ENCODE assay signal across 8 cellular contexts in genomic region chr3:170221924-170222646, GRCh38. TPM values are rescaled to one million over a fixed set of nuclear protein-coding genes. Genes with fewer than 3 reads are reported as not detected.
DNase-seq lines count a peak whose midpoint lies in the region; ATAC-seq, FAIRE-seq and TF ChIP-seq lines count a peak whose summit lies in the region.

Gene PRKCI, plus strand, starts transcription at chr3:170222424. Its CDS starts 246 bp downstream, at chr3:170222670.

- no peaks in the 10 kb centered on the region for H3K27me3 Mint-ChIP-seq in memory B cell

- H2BK12ac ChIP-seq in H1 (ENCODE audit: low read depth, low read length) = peak within 1 kb of the TSS; percentile 99

- no peaks in the 10 kb centered on the region for H3K9me3 Mint-ChIP-seq in memory B cell

- TF ChIP-seq CTCF in H1 (IDR thresholded peaks at IDR 0.05; ENCODE audit: control extremely low read depth in 1 of 3, insufficient read depth in 1 of 3, low read depth in 1 of 3, low read length in 3 of 3) = no peak

- H4K20me1 ChIP-seq in H1 (replicated peaks in 1 of 2; ENCODE audit: control insufficient read depth in 1 of 2, insufficient read depth in 2 of 2, low read length in 2 of 2) = no peaks in the 10 kb centered on the region

- peak within 1 kb of the TSS; percentile 59 for H2BK120ac ChIP-seq in H1 (replicated peaks; ENCODE audit: low read depth, low read length)

- peak within 1 kb of the TSS; percentile 98 for H4K8ac ChIP-seq in H1 (ENCODE audit: extremely low read depth, insufficient read depth, low read length)

- 2% methylated on average over 59 of the region's 60 CpGs; no CpG with 5 or more reads in 1 of the 2 experiments for WGBS in H1 (ENCODE audit: extremely low coverage in 1 of 2, insufficient coverage in 1 of 2, insufficient read length in 1 of 2, insufficient replicate concordance in 2 of 2, low coverage in 1 of 2, low lambda C conversion rate in 2 of 2, missing lambda C conversion rate in 1 of 2), 2 experiments

- DNase-seq in CMK (ENCODE audit: low read depth) (peak; percentile 82), HT-29 (ENCODE audit: low spot score) (peak; percentile 100), NOMO-1 treated with dmso at 0.1 percent for 144 hours (lab: John Stamatoyannopoulos, UW; ENCODE audit: unreplicated experiment) (peak; percentile 96), H1 (ENCODE audit: low read depth in 1 of 2, low spot score in 2 of 2) (peak; percentile 86 to 90), memory B cell (ENCODE audit: low spot score in 2 of 2) (peak; percentile 42 to 58)
- DNase-seq in activated CD8-positive, alpha-beta memory T cell treated with anti-CD3 and anti-CD28 coated beads for 48 hours (ENCODE audit: low read depth in 2 of 3, low spot score in 2 of 3) = peak; percentile 53 to 76 (median 67)
- DNase-seq in stimulated activated CD8-positive, alpha-beta memory T cell treated with anti-CD3 and anti-CD28 coated beads, Interleukin-12 subunit alpha, Interleukin-12 subunit beta, amount 100 ng/mL, for 24 hours (ENCODE audit: extremely low read depth) = peak; percentile 66

- POLR2A ChIA-PET in H1 (lab: Charles Lee; ENCODE audit: partially characterized antibody) = interaction anchor here (1.1 to 2.0 kb wide), 5 partner anchors 13 to 135 kb away, joined by 3 to 7 read pairs (median 4); partner anchors contain the start of genes PHC3 and SKIL

- no peak within 1 kb of the TSS for H2BK15ac ChIP-seq in H1 (ENCODE audit: low read length)

- H4K5ac ChIP-seq in H1 (ENCODE audit: insufficient read length, low read depth, low read length) = peak within 1 kb of the TSS; percentile 94

- FAIRE-seq in H1 (lab: Jason Lieb, UNC) = peak; percentile 84

- peak within 1 kb of the TSS; percentile 83 to 99 (median 87) for H3K4me3 ChIP-seq in H1 (ENCODE audit: extremely low read depth in 1 of 4, insufficient read depth in 2 of 4, low read depth in 3 of 4, low read length in 4 of 4)

- ATAC-seq in GM19468 (IDR thresholded peaks at IDR 0.05; ENCODE audit: extremely low read depth, unreplicated experiment) (peak; percentile 90), memory B cell (ENCODE audit: low read depth) (peak; percentile 86)

- peak within 1 kb of the TSS; percentile 65 for H3K56ac ChIP-seq in H1 (replicated peaks; ENCODE audit: insufficient read length, low read depth, low read length)

- peak within 1 kb of the TSS; percentile 82 for H3K4ac ChIP-seq in H1 (replicated peaks; ENCODE audit: insufficient read length, low read depth, low read length)

- peak within 1 kb of the TSS; percentile 99 for H3K18ac ChIP-seq in H1 (ENCODE audit: extremely low read depth, low read length)

- H3K36me3 Mint-ChIP-seq in memory B cell = no peaks in the 10 kb centered on the region

- no peaks in the 10 kb centered on the region for H3K27me3 ChIP-seq in H1 (replicated peaks in 1 of 4; ENCODE audit: control insufficient read depth in 3 of 4, extremely low read depth in 1 of 4, insufficient read depth in 3 of 4, low read length in 3 of 4)

- H3K4me1 Mint-ChIP-seq in memory B cell = peaks cover 10% of the 10 kb centered on the region

- no peak within 1 kb of the TSS for H2AK5ac ChIP-seq in H1 (ENCODE audit: low read depth, low read length)

- CTCF ChIA-PET in H1 (lab: Charles Lee; ENCODE audit: partially characterized antibody) = no interaction called here

- peak within 1 kb of the TSS; percentile 90 to 100 (median 99) for H3K9ac ChIP-seq in H1 (replicated peaks in 1 of 4; ENCODE audit: extremely low read depth in 1 of 4, low read depth in 3 of 4, low read length in 3 of 4)

- peaks cover 0 to 4% (median 1%) of the 10 kb centered on the region in 4 experiments; a peak in 4 of 7 replicates for H3K4me1 ChIP-seq in H1 (replicated peaks in 1 of 4; ENCODE audit: control insufficient read depth in 3 of 4, insufficient read depth in 4 of 4, low read length in 3 of 4)

- H3K4me2 ChIP-seq in H1 (ENCODE audit: insufficient read depth in 1 of 2, low read depth in 2 of 2, low read length in 2 of 2) = peak within 1 kb of the TSS; percentile 77 to 92

- H2BK20ac ChIP-seq in H1 (ENCODE audit: low read length) = peak within 1 kb of the TSS; percentile 97

- no peak within 1 kb of the TSS for H3K14ac ChIP-seq in H1 (ENCODE audit: insufficient read length)

- H2AFZ ChIP-seq in H1 (ENCODE audit: low read length) = peak within 1 kb of the TSS; percentile 99

- peak within 1 kb of the TSS; percentile 99 for H2BK5ac ChIP-seq in H1 (ENCODE audit: low read depth, low read length)

- no peaks in the 10 kb centered on the region for H3K36me3 ChIP-seq in H1 (ENCODE audit: control insufficient read depth in 2 of 4, insufficient read depth in 4 of 4, low read length in 3 of 4)

- no peaks in the 10 kb centered on the region for H3K9me3 ChIP-seq in H1 (ENCODE audit: insufficient read depth in 2 of 2, low read depth in 1 of 2, low read length in 1 of 2)

- no peak within 1 kb of the TSS for H3K23ac ChIP-seq in H1 (ENCODE audit: insufficient read length)

- H3K23me2 ChIP-seq in H1 (ENCODE audit: low read depth, low read length) = peaks cover 4% of the 10 kb centered on the region

- H3K79me1 ChIP-seq in H1 (ENCODE audit: low read depth, low read length) = peaks cover 3% of the 10 kb centered on the region; the same call in 1 of the 2 replicates

- H3K4me3 Mint-ChIP-seq in memory B cell = peak within 1 kb of the TSS; percentile 92

- TF ChIP-seq EP300 in H1 (IDR thresholded peaks at IDR 0.05; ENCODE audit: borderline replicate concordance in 1 of 2, low read depth in 2 of 2, low read length in 2 of 2) = peak in 1 of 2 experiments; percentile 100; a peak in 2 of 3 replicates

- peak within 1 kb of the TSS; percentile 100 for H3K27ac ChIP-seq in H1 (ENCODE audit: low read depth, low read length)

- no peak; a peak in 1 of 4 replicates for TF ChIP-seq RAD21 in H1 (IDR thresholded peaks at IDR 0.05 in 1 of 2, conservative IDR thresholded peaks at IDR 0.05 in 1 of 2; ENCODE audit: low read depth in 2 of 2, low read length in 2 of 2)

- peak within 1 kb of the TSS; percentile 83 for H3K27ac Mint-ChIP-seq in memory B cell

- peaks cover 0 to 42% of the 10 kb centered on the region in 2 experiments; a peak in 3 of 4 replicates for H3K79me2 ChIP-seq in H1 (ENCODE audit: control insufficient read depth in 1 of 2, insufficient read depth in 2 of 2, low read length in 2 of 2)

- TF ChIP-seq POLR2A in H1 (IDR thresholded peaks at IDR 0.05; ENCODE audit: control extremely low read depth in 1 of 2, low read depth in 2 of 2, low read length in 2 of 2) = peak; percentile 61 to 74

- H4K91ac ChIP-seq in H1 (replicated peaks; ENCODE audit: insufficient read length, low read length) = peak within 1 kb of the TSS; percentile 92

TF ChIP-seq in H1, 55 proteins besides CTCF, POLR2A, EP300 and RAD21 (continues in another document):
- TF ChIP-seq BRCA1 (IDR thresholded peaks at IDR 0.05; ENCODE audit: low read depth, low read length) (peak; percentile 65), RXRA (IDR thresholded peaks at IDR 0.05; ENCODE audit: insufficient read depth, low read depth, low read length) (no peak), SIN3A (conservative IDR thresholded peaks at IDR 0.05 in 1 of 2, IDR thresholded peaks at IDR 0.05 in 1 of 2; ENCODE audit: low read depth in 1 of 2, low read length in 2 of 2) (peak in 1 of 2 experiments; percentile 67; a peak in 2 of 4 replicates), HDAC6 (IDR thresholded peaks at IDR 0.05; ENCODE audit: low read depth, low read length) (no peak), SIRT6 (IDR thresholded peaks at IDR 0.05; ENCODE audit: low read length) (no peak), ASH2L (IDR thresholded peaks at IDR 0.05; ENCODE audit: low read length) (peak; percentile 84), EGR1 (IDR thresholded peaks at IDR 0.05; ENCODE audit: borderline replicate concordance, low read depth, low read length) (no peak), POLR2AphosphoS5 (IDR thresholded peaks at IDR 0.05; ENCODE audit: low read depth, low read length) (peak; percentile 80), NANOG (IDR thresholded peaks at IDR 0.05; ENCODE audit: insufficient read depth, low read depth, low read length, poor library complexity, severe bottlenecking) (no peak), SIX5 (IDR thresholded peaks at IDR 0.05; ENCODE audit: low read depth, low read length) (peak; percentile 81), NRF1 (IDR thresholded peaks at IDR 0.05; ENCODE audit: low read depth, low read length) (no peak), SRF (IDR thresholded peaks at IDR 0.05; ENCODE audit: low read depth, low read length) (0 out of 2 replicates have a peak, but pooled peaks have one; percentile 2), TAF7 (optimal IDR thresholded peaks at IDR 0.05; ENCODE audit: borderline replicate concordance, low read depth, low read length) (peak; percentile 72), PHF8 (conservative IDR thresholded peaks at IDR 0.05; ENCODE audit: low read depth, low read length) (peak; percentile 91), EZH2 (IDR thresholded peaks at IDR 0.05; ENCODE audit: low read depth, low read length, severe bottlenecking) (no peak), RBBP5 (IDR thresholded peaks at IDR 0.05; ENCODE audit: borderline replicate concordance, low read depth, low read length) (peak; percentile 92), GABPA (IDR thresholded peaks at IDR 0.05; ENCODE audit: borderline replicate concordance, insufficient read depth, low read length) (no peak), SP4 (IDR thresholded peaks at IDR 0.05; ENCODE audit: low read length) (peak; percentile 56; the same call in 1 of the 2 replicates), CHD1 (IDR thresholded peaks at IDR 0.05; ENCODE audit: low read depth, low read length) (peak; percentile 100), SP1 (IDR thresholded peaks at IDR 0.05; ENCODE audit: low read depth, low read length) (peak; percentile 80), ATF3 (IDR thresholded peaks at IDR 0.05; ENCODE audit: insufficient read depth, low read depth, low read length) (no peak), TBP (IDR thresholded peaks at IDR 0.05; ENCODE audit: low read depth, low read length) (peak; percentile 74; the same call in 1 of the 2 replicates)

RNA-seq across cellular contexts. Expression of gene PRKCI, which starts in this region (rescaled TPM):
- total RNA-seq in HT-29 (2014; rRNA removed; shearing (Covaris generic)) = 33.3 and 37.4 TPM in 2 replicates
- 84.4 and 100.0 TPM in 2 replicates for total RNA-seq in H1 (2021; fragmentation: NEBNext Ultra II Directional; extraction: Animal tissue kit (Norgen Biotek cat#: 25700))
- 19.1 and 24.3 TPM in 2 replicates for polyA plus RNA-seq in H1 (2011; rRNA removed)
- 35.9 TPM for polyA plus RNA-seq in H1 (2011; cell fraction: cytosol; rRNA removed)
- polyA plus RNA-seq in H1 (2011; cell fraction: nucleus; rRNA removed) = 10.2 TPM
- 26.2 to 54.9 TPM (median 35.9 TPM) in 4 replicates for polyA plus RNA-seq in H1 (2012, experiment 1 of 2)
- 6.4 TPM for polyA plus RNA-seq in H1 (2012, experiment 2 of 2)
- 58.2 TPM for polyA plus RNA-seq in H1 (2013, experiment 1 of 2)
- 56.0 TPM for polyA plus RNA-seq in H1 (2013, experiment 2 of 2)
- 61.0 and 72.2 TPM in 2 replicates for polyA minus RNA-seq in H1 (2011; rRNA and poly(A)+ RNA removed)
- 45.8 TPM for polyA minus RNA-seq in H1 (2011; cell fraction: cytosol; rRNA and poly(A)+ RNA removed)
- polyA minus RNA-seq in H1 (2011; cell fraction: nucleus; rRNA and poly(A)+ RNA removed) = 57.8 TPM

Comparison
In these comparisons a context has a peak if more than half of its experiments do, and no peak if none do; other contexts are left out.
1. Peak in every context shown above with its lines: DNase-seq, ATAC-seq, H3K4me3 ChIP-seq and H3K27ac ChIP-seq.
2. DNase-seq: peak in every context shown above with its lines; median percentile 100 in HT-29; 96 in NOMO-1 treated with dmso at 0.1 percent for 144 hours; 88 in H1; 82 in CMK; 67 in activated CD8-positive, alpha-beta memory T cell treated with anti-CD3 and anti-CD28 coated beads for 48 hours; 66 in stimulated activated CD8-positive, alpha-beta memory T cell treated with anti-CD3 and anti-CD28 coated beads, Interleukin-12 subunit alpha, Interleukin-12 subunit beta, amount 100 ng/mL, for 24 hours; 50 in memory B cell.